15 cellular contexts compared by ENCODE assay signal in the genomic region with DNA sequence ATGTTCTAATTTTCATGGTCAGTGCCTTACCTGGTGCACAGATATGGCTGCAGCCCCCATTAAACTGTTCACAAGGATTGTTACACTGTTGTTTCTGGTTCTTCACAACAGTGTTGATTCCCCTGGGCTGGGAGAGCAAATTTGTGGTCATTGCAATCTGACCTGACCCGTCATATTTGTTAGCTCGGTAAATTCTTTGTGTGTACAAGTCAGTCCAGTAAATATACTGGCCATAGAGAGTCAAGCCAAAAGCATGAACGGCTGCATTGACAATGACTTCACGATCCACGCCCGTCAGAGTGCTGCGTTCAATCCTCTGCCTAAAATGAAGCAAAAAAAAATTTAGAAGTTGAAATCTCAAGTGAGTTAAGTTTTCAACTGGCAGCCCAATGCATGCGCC.
"Had no signal": no experiment of that assay in that cellular context is flagged by ENCODE, and none has a peak within 500 bp of the region (broad histone marks: within the 10 kb centered on the region; RNA-seq: fewer than 3 reads in every experiment).

No MANE protein-coding gene starts in this region.

- H3K27me3 ChIP-seq: esophagus muscularis mucosa, gastrocnemius medialis, tibial artery, upper lobe of left lung, uterus had no signal

- H3K27ac ChIP-seq: epithelial cell of prostate, esophagus muscularis mucosa, gastrocnemius medialis, left ventricle myocardium inferior, lower lobe of right lung, tibial artery, upper lobe of left lung, uterus had no signal

- H3K4me1 ChIP-seq: esophagus muscularis mucosa, gastrocnemius medialis, left ventricle myocardium inferior, lower lobe of right lung, tibial artery, upper lobe of left lung, uterus had no signal

- ATAC-seq: effector memory CD8-positive, alpha-beta T cell; gastrocnemius medialis; lower lobe of right lung; natural killer cell; right cardiac atrium; stimulated activated memory B cell treated with anti-CD40 and anti-IgM and Interleukin-4, amounts not matched to agents 10 μg/mL and 1 μg/mL and 100 μg/mL, for 72 hours had no signal

- H3K9me3 ChIP-seq: esophagus muscularis mucosa, gastrocnemius medialis, left ventricle myocardium inferior, lower lobe of right lung, tibial artery, upper lobe of left lung, uterus had no signal

- H3K4me3 ChIP-seq: esophagus muscularis mucosa, gastrocnemius medialis, left ventricle myocardium inferior, lower lobe of right lung, tibial artery, upper lobe of left lung, uterus had no signal

- H3K36me3 ChIP-seq: esophagus muscularis mucosa, gastrocnemius medialis, left ventricle myocardium inferior, lower lobe of right lung, tibial artery, upper lobe of left lung, uterus had no signal

- DNase-seq: effector memory CD8-positive, alpha-beta T cell; gastrocnemius medialis; immature natural killer cell; left ventricle myocardium inferior; lower lobe of right lung; natural killer cell; posterior cingulate gyrus; right cardiac atrium; stimulated activated CD4-positive, alpha-beta T cell treated with anti-CD3 and anti-CD28 coated beads, Interleukin-4, amount 100 ng/mL, for 24 hours; tibial artery; upper lobe of left lung; uterus had no signal
